13 cellular contexts compared by ENCODE assay signal in the genomic region with DNA sequence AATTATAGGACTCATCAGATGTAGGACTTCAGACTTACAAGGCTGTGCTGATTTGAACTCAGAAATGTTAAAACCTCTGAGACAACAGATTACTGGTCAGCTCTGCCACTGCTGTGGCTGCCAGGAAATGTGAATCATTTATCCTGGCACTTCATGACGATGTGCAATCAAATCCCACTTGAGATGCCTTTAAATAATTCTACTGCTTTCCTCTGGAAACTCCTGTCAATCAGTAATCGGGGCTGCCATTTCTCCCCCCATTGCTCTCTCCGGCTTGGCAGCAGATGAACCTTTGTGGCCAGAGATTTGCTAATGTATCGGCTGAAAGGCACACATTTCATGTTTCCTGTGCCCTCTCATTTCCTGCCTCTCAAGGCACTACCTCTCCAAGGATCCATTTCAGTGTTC.
DNase-seq lines count a peak whose midpoint lies in the region; ATAC-seq and TF ChIP-seq lines count a peak whose summit lies in the region.
"Had no signal": no experiment of that assay in that cellular context is flagged by ENCODE, and none has a peak within 500 bp of the region (broad histone marks: within the 10 kb centered on the region; RNA-seq: fewer than 3 reads in every experiment).

No MANE protein-coding gene starts in this region.

- ATAC-seq in left lung = peak; percentile 84
- no peak for ATAC-seq in HG02678 (IDR thresholded peaks at IDR 0.05; ENCODE audit: unreplicated experiment)

- intact Hi-C loops in left lung (cut with DNase I) = no loop called here

- H3K4me2 ChIP-seq in BLaER1 = peak overlapping the region; percentile 46

- no peak overlapping the region for H3K9ac ChIP-seq in BLaER1

- H3K4me1 ChIP-seq in BLaER1 (peaks cover 53% of the 10 kb centered on the region), left lung (no peaks in the 10 kb centered on the region)

- no peaks in the 10 kb centered on the region for H3K36me3 ChIP-seq in BLaER1
- no peaks in the 10 kb centered on the region for H3K36me3 ChIP-seq in left lung

- H3K4me3 ChIP-seq in BLaER1 = no peak overlapping the region
- H3K4me3 ChIP-seq in left lung = no peak overlapping the region
- no peak overlapping the region for H3K4me3 ChIP-seq in coronary artery

- no peaks in the 10 kb centered on the region for H3K27me3 ChIP-seq in BLaER1
- no peaks in the 10 kb centered on the region for H3K27me3 ChIP-seq in left lung

- DNase-seq in NCI-H1436 (lab: John Stamatoyannopoulos, UW) = peak; percentile 33
- DNase-seq in UCSD-AML1 (lab: John Stamatoyannopoulos, UW; ENCODE audit: unreplicated experiment) = peak; percentile 8
- DNase-seq in left lung = peak in 1 of 2 donors; percentile 38
- no peak for DNase-seq in coronary artery (ENCODE audit: low spot score)
- DNase-seq in NCI-H146 (lab: John Stamatoyannopoulos, UW) = no peak
- no peak for DNase-seq in AML-193 (lab: John Stamatoyannopoulos, UW)
- DNase-seq: activated naive CD8-positive, alpha-beta T cell treated with anti-CD3 and anti-CD28 coated beads, Interleukin-2, amount 10 ng/mL, durations not matched to agents 7 days and 5 days; C1 segment of cervical spinal cord; endodermal cell; Karpas-422; stimulated activated CD4-positive, alpha-beta T cell treated with anti-CD3 and anti-CD28 coated beads, Interleukin-4, amount 100 ng/mL, for 24 hours had no signal

- H3K9me3 ChIP-seq in BLaER1 (no peaks in the 10 kb centered on the region), left lung (no peaks in the 10 kb centered on the region)

- H3K27ac ChIP-seq in BLaER1 (no peak overlapping the region), left lung (peak overlapping the region in 1 of 2 donors; percentile 53), coronary artery (no peak overlapping the region)

- no peaks in the 10 kb centered on the region for H4K20me1 ChIP-seq in BLaER1

- TF ChIP-seq CTCF in left lung (IDR thresholded peaks at IDR 0.05) (no peak), coronary artery (IDR thresholded peaks at IDR 0.05) (no peak)

Comparison
In these comparisons a context has a peak if more than half of its experiments do, and no peak if none do; other contexts are left out.
1. DNase-seq: peak in NCI-H1436 (single experiment) and UCSD-AML1 (single experiment); none in coronary artery (single experiment), NCI-H146 (single experiment) and AML-193 (0 of 2).